Comparison of ENCODE assay signal across 8 cellular contexts in the genomic region with DNA sequence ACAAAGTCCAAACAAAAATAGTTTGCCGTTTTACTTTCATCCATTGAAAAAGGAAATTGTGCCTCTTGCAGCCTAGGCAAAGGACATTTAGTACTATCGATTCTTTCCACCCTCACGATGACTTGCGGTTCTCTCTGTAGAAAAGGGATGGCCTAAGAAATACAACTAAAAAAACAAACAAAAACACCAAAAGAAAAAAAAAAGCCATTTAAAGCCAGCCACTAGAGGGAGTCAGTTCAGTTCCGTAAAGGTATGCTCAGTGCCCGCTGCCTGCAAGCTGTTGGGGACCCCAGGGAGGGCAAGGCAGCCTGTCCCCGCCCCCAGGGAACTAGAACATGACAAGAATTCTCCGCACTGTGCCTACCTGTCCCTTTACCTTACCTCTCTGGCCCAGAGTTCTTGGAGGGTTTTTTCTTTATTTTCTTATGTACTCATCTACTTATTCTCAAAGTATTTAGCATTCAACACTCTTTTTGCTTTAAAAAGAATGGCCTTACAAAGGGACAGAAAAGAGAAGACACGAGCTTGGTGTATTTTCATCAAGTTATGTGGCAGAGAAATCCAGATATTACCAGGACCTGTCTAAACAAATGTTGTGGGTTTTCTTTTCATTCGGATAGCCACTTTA. TPM values are rescaled to one million over a fixed set of nuclear protein-coding genes. Genes with fewer than 3 reads are reported as not detected.
A peak's percentile ranks its signal among the peaks of the same experiment; 100 is the strongest.
DNase-seq lines count a peak whose midpoint lies in the region; FAIRE-seq and TF ChIP-seq lines count a peak whose summit lies in the region.

No MANE protein-coding gene starts in this region.

- intact Hi-C loops in uterus (cut with DNase I; ENCODE audit: low total_unique reads): no loop called here

- no peak overlapping the region for H4K5ac ChIP-seq in H1 (ENCODE audit: insufficient read length, low read depth, low read length)

- POLR2A ChIA-PET in AG04450 (lab: Yijun Ruan, JAX) (interaction anchor here (0.5 kb wide), 1 partner anchor 98 kb away, joined by 6 read pairs; no protein-coding TSS in a partner anchor), H1 (lab: Charles Lee; ENCODE audit: partially characterized antibody) (interaction anchor here (2.2 kb wide), 1 partner anchor 28 kb away, joined by 7 read pairs; no protein-coding TSS in a partner anchor)

- H2BK120ac ChIP-seq in H1 (replicated peaks; ENCODE audit: low read depth, low read length): no peak overlapping the region

- H3K36me3 ChIP-seq in Loucy (ENCODE audit: insufficient read depth, low read length) (no peaks in the 10 kb centered on the region), H1 (ENCODE audit: control insufficient read depth in 2 of 4, insufficient read depth in 4 of 4, low read length in 3 of 4) (no peaks in the 10 kb centered on the region), uterus (no peaks in the 10 kb centered on the region)

- no peak for TF ChIP-seq POLR2A in H1 (IDR thresholded peaks at IDR 0.05; ENCODE audit: control extremely low read depth in 1 of 2, low read depth in 2 of 2, low read length in 2 of 2)
- no peak for TF ChIP-seq POLR2A in uterus (IDR thresholded peaks at IDR 0.05)

- TF ChIP-seq CTCF in AG04450 (IDR thresholded peaks at IDR 0.05; ENCODE audit: low read depth, low read length) (peak; percentile 82), GM12875 (IDR thresholded peaks at IDR 0.05; ENCODE audit: borderline replicate concordance, insufficient read depth, low read depth, low read length) (peak; percentile 77; the same call in 1 of the 2 replicates), Loucy (conservative IDR thresholded peaks at IDR 0.05; ENCODE audit: low read length) (peak; percentile 91), VCaP (conservative IDR thresholded peaks at IDR 0.05) (peak; percentile 92), H1 (IDR thresholded peaks at IDR 0.05; ENCODE audit: control extremely low read depth in 1 of 3, insufficient read depth in 1 of 3, low read depth in 1 of 3, low read length in 3 of 3) (peak; percentile 50 to 76 (median 68)), uterus (IDR thresholded peaks at IDR 0.05) (peak; percentile 45 to 70 (median 52))

- FAIRE-seq in H1 (lab: Jason Lieb, UNC): peak; percentile 42

- no peaks in the 10 kb centered on the region for H3F3A ChIP-seq in Loucy (ENCODE audit: low read depth)

- peak overlapping the region; percentile 29 for H3K9ac ChIP-seq in Loucy (ENCODE audit: low read depth, low read length, poor library complexity, severe bottlenecking)
- H3K9ac ChIP-seq in H1 (replicated peaks in 1 of 4; ENCODE audit: extremely low read depth in 1 of 4, low read depth in 3 of 4, low read length in 3 of 4): no peak overlapping the region

- H3K4ac ChIP-seq in H1 (replicated peaks; ENCODE audit: insufficient read length, low read depth, low read length): no peak overlapping the region

- H2AK5ac ChIP-seq in H1 (ENCODE audit: low read depth, low read length): no peak overlapping the region

- H2BK15ac ChIP-seq in H1 (ENCODE audit: low read length): no peak overlapping the region

- H3K27ac ChIP-seq in AG04450 (ENCODE audit: low read depth, low read length) (no peak overlapping the region), VCaP (peak overlapping the region; percentile 16; the same call in 1 of the 2 replicates), H1 (ENCODE audit: low read depth, low read length) (no peak overlapping the region), uterus (peak overlapping the region; percentile 46 to 58)

- H3K4me2 ChIP-seq in Loucy (ENCODE audit: low read depth, low read length, poor library complexity, severe bottlenecking) (no peak overlapping the region), H1 (ENCODE audit: insufficient read depth in 1 of 2, low read depth in 2 of 2, low read length in 2 of 2) (no peak overlapping the region)

- H3K4me3 ChIP-seq in AG04450 (ENCODE audit: low read depth, low read length) (no peak overlapping the region), GM12875 (ENCODE audit: low read depth, low read length) (no peak overlapping the region), Loucy (ENCODE audit: low read length, poor library complexity, severe bottlenecking) (no peak overlapping the region), H1 (ENCODE audit: extremely low read depth in 1 of 4, insufficient read depth in 2 of 4, low read depth in 3 of 4, low read length in 4 of 4) (no peak overlapping the region), uterus (no peak overlapping the region)

- no peak overlapping the region for H3K56ac ChIP-seq in H1 (replicated peaks; ENCODE audit: insufficient read length, low read depth, low read length)

- H2BK5ac ChIP-seq in H1 (ENCODE audit: low read depth, low read length): no peak overlapping the region

- H3K79me2 ChIP-seq in Loucy (ENCODE audit: insufficient read depth, low read length) (no peaks in the 10 kb centered on the region), H1 (ENCODE audit: control insufficient read depth in 1 of 2, insufficient read depth in 2 of 2, low read length in 2 of 2) (no peaks in the 10 kb centered on the region)

- no peak for TF ChIP-seq EP300 in H1 (IDR thresholded peaks at IDR 0.05; ENCODE audit: borderline replicate concordance in 1 of 2, low read depth in 2 of 2, low read length in 2 of 2)

- no peaks in the 10 kb centered on the region for H3K27me3 ChIP-seq in AG04450 (ENCODE audit: control insufficient read depth, insufficient read depth, low read length)
- H3K27me3 ChIP-seq in Loucy (ENCODE audit: insufficient read depth, low read length, poor library complexity, severe bottlenecking): no peaks in the 10 kb centered on the region
- no peaks in the 10 kb centered on the region for H3K27me3 ChIP-seq in H1 (replicated peaks in 1 of 4; ENCODE audit: control insufficient read depth in 3 of 4, extremely low read depth in 1 of 4, insufficient read depth in 3 of 4, low read length in 3 of 4)
- H3K27me3 ChIP-seq in uterus: no peaks in the 10 kb centered on the region

- H3K79me1 ChIP-seq in H1 (ENCODE audit: low read depth, low read length): no peaks in the 10 kb centered on the region

- H3K18ac ChIP-seq in H1 (ENCODE audit: extremely low read depth, low read length): no peak overlapping the region

- H3K9me3 ChIP-seq in AG04450 (ENCODE audit: control insufficient read depth, insufficient read depth, low read length) (no peaks in the 10 kb centered on the region; the same call in 1 of the 2 replicates), Loucy (ENCODE audit: insufficient read depth, low read depth, low read length) (no peaks in the 10 kb centered on the region), H1 (ENCODE audit: insufficient read depth in 2 of 2, low read depth in 1 of 2, low read length in 1 of 2) (no peaks in the 10 kb centered on the region), uterus (no peaks in the 10 kb centered on the region)

- H2AFZ ChIP-seq in Loucy (ENCODE audit: low read length) (peak overlapping the region; percentile 80), H1 (ENCODE audit: low read length) (no peak overlapping the region)

- H3K23me2 ChIP-seq in H1 (ENCODE audit: low read depth, low read length): no peaks in the 10 kb centered on the region

- no peak overlapping the region for H3K14ac ChIP-seq in H1 (ENCODE audit: insufficient read length)

- CTCF ChIA-PET in AG04450 (lab: Charles Lee) (interaction anchor here (0.6 to 3.6 kb wide), 13 partner anchors 8 to 534 kb away, joined by 3 to 24 read pairs (median 5); no protein-coding TSS in a partner anchor), H1 (lab: Charles Lee; ENCODE audit: partially characterized antibody) (interaction anchor here (0.6 to 5.8 kb wide), 18 partner anchors 8 to 1151 kb away, joined by 3 to 49 read pairs (median 5); no protein-coding TSS in a partner anchor)

- no peaks in the 10 kb centered on the region for H3K9me2 ChIP-seq in Loucy (replicated peaks; ENCODE audit: low read depth, low read length)

- peak; percentile 51 to 67 for TF ChIP-seq RAD21 in H1 (IDR thresholded peaks at IDR 0.05 in 1 of 2, conservative IDR thresholded peaks at IDR 0.05 in 1 of 2; ENCODE audit: low read depth in 2 of 2, low read length in 2 of 2)

- no peak overlapping the region for H4K8ac ChIP-seq in H1 (ENCODE audit: extremely low read depth, insufficient read depth, low read length)

- no peak for DNase-seq in AG04450 (ENCODE audit: low read depth, low spot score)
- DNase-seq in H1 (ENCODE audit: low read depth in 1 of 2, low spot score in 2 of 2): peak in 1 of 2 experiments; percentile 31
- DNase-seq in myocyte (ENCODE audit: low read depth): peak; percentile 67
- peak in 1 of 2 donors; percentile 29 for DNase-seq in uterus
- DNase-seq in NCI-H187 (lab: John Stamatoyannopoulos, UW): no peak

- H3K23ac ChIP-seq in H1 (ENCODE audit: insufficient read length): no peak overlapping the region

- H3K4me1 ChIP-seq in Loucy (ENCODE audit: insufficient read depth, low read length, poor library complexity, severe bottlenecking): no peaks in the 10 kb centered on the region
- no peaks in the 10 kb centered on the region; a peak in 3 of 7 replicates for H3K4me1 ChIP-seq in H1 (replicated peaks in 1 of 4; ENCODE audit: control insufficient read depth in 3 of 4, insufficient read depth in 4 of 4, low read length in 3 of 4)
- H3K4me1 ChIP-seq in uterus: no peaks in the 10 kb centered on the region

- no peaks in the 10 kb centered on the region for H4K20me1 ChIP-seq in Loucy (ENCODE audit: insufficient read depth, low read length, poor library complexity, severe bottlenecking)
- H4K20me1 ChIP-seq in H1 (replicated peaks in 1 of 2; ENCODE audit: control insufficient read depth in 1 of 2, insufficient read depth in 2 of 2, low read length in 2 of 2): no peaks in the 10 kb centered on the region

- no peak overlapping the region for H2BK20ac ChIP-seq in H1 (ENCODE audit: low read length)

- H4K91ac ChIP-seq in H1 (replicated peaks; ENCODE audit: insufficient read length, low read length): no peak overlapping the region

- WGBS in H1 (ENCODE audit: extremely low coverage in 1 of 2, insufficient coverage in 1 of 2, insufficient read length in 1 of 2, insufficient replicate concordance in 2 of 2, low coverage in 1 of 2, low lambda C conversion rate in 2 of 2, missing lambda C conversion rate in 1 of 2), 2 experiments: 43% methylated on average over 10 of the region's 10 CpGs; no CpG with 5 or more reads in 1 of the 2 experiments

- no peak overlapping the region for H2BK12ac ChIP-seq in H1 (ENCODE audit: low read depth, low read length)

RNA-seq across cellular contexts. Expression of gene NR2E3, which starts 29.9 kb away (rescaled TPM):
- 0.16 and 0.29 TPM in 2 replicates for polyA plus RNA-seq in AG04450 (2011; rRNA removed)
- polyA minus RNA-seq in AG04450 (2011; rRNA and poly(A)+ RNA removed): 0.60 and 0.70 TPM in 2 replicates
- 0.40 and 0.56 TPM in 2 replicates for total RNA-seq in H1 (2021; fragmentation: NEBNext Ultra II Directional; extraction: Animal tissue kit (Norgen Biotek cat#: 25700))
- 0.67 and 0.80 TPM in 2 replicates for polyA plus RNA-seq in H1 (2011; rRNA removed)
- polyA plus RNA-seq in H1 (2011; cell fraction: cytosol; rRNA removed): 0.69 TPM
- polyA plus RNA-seq in H1 (2011; cell fraction: nucleus; rRNA removed): 4.3 TPM
- polyA plus RNA-seq in H1 (2012, experiment 1 of 2): 0.76 to 1.2 TPM (median 0.99 TPM) in 4 replicates
- 0.10 TPM for polyA plus RNA-seq in H1 (2012, experiment 2 of 2)
- polyA plus RNA-seq in H1 (2013, experiment 1 of 2): 0.53 TPM
- 0.42 TPM for polyA plus RNA-seq in H1 (2013, experiment 2 of 2)
- 0.66 and 0.73 TPM in 2 replicates for polyA minus RNA-seq in H1 (2011; rRNA and poly(A)+ RNA removed)
- polyA minus RNA-seq in H1 (2011; cell fraction: cytosol; rRNA and poly(A)+ RNA removed): 0.51 TPM
- polyA minus RNA-seq in H1 (2011; cell fraction: nucleus; rRNA and poly(A)+ RNA removed): 2.3 TPM
- not detected in 2 replicates for total RNA-seq in myocyte
- polyA plus RNA-seq in myocyte (2012): 0.16 TPM
- under 1 TPM in 1 of 4 donors, not detected in 3; 0.41 TPM for total RNA-seq in uterus

Comparison
In these comparisons a context has a peak if more than half of its experiments do, and no peak if none do; other contexts are left out.
1. H3K27ac ChIP-seq: peak in VCaP (single experiment) and uterus (2 of 2); none in AG04450 (single experiment) and H1 (single experiment).
2. Peak in every context shown above with its lines, with median percentiles within 50 percentile points of each other: CTCF ChIP-seq.